In genomic region chr11:101706541-101706940, GRCh38 we compare ENCODE assay signal across 21 cellular contexts.
DNase-seq lines count a peak whose midpoint lies in the region; ATAC-seq and TF ChIP-seq lines count a peak whose summit lies in the region.
"Had no signal": no experiment of that assay in that cellular context is flagged by ENCODE, and none has a peak within 500 bp of the region (broad histone marks: within the 10 kb centered on the region; RNA-seq: fewer than 3 reads in every experiment).

No MANE protein-coding gene starts in this region.

- peaks cover 25% of the 10 kb centered on the region for H3K9me3 Mint-ChIP-seq in endodermal cell

- H3K4me1 Mint-ChIP-seq in endodermal cell: peaks cover 24% of the 10 kb centered on the region
- H3K4me1 Mint-ChIP-seq: activated naive CD8-positive, alpha-beta T cell treated with anti-CD3 and anti-CD28 coated beads for 36 hours; central memory CD8-positive, alpha-beta T cell had no signal

- TF ChIP-seq CTCF in endodermal cell (conservative IDR thresholded peaks at IDR 0.05) (no peak), vagina (IDR thresholded peaks at IDR 0.05) (no peak)

- ATAC-seq in HG03280 (IDR thresholded peaks at IDR 0.05; ENCODE audit: unreplicated experiment) (no peak), GM21367 (IDR thresholded peaks at IDR 0.05; ENCODE audit: unreplicated experiment) (no peak)
- ATAC-seq: HCT116, heart left ventricle had no signal

- H3K4me1 ChIP-seq in endodermal cell (ENCODE audit: control insufficient read depth, insufficient read depth, low read length): peaks cover 3% of the 10 kb centered on the region
- H3K4me1 ChIP-seq in vagina: peaks cover 6% of the 10 kb centered on the region
- H3K4me1 ChIP-seq: heart left ventricle, sigmoid colon, suprapubic skin had no signal

- no peak for TF ChIP-seq POLR2A in vagina (IDR thresholded peaks at IDR 0.05)

- H3K9me3 ChIP-seq in endodermal cell (ENCODE audit: control insufficient read depth, low read length) (no peaks in the 10 kb centered on the region), vagina (no peaks in the 10 kb centered on the region)
- H3K9me3 ChIP-seq: sigmoid colon, suprapubic skin had no signal

- H3K27me3 Mint-ChIP-seq in endodermal cell (ENCODE audit: insufficient read depth): no peaks in the 10 kb centered on the region
- H3K27me3 Mint-ChIP-seq: central memory CD8-positive, alpha-beta T cell had no signal

- no peak overlapping the region for H3K27ac ChIP-seq in endodermal cell (ENCODE audit: low read depth, low read length)
- no peak overlapping the region for H3K27ac ChIP-seq in vagina
- H3K27ac ChIP-seq: heart left ventricle, sigmoid colon, suprapubic skin had no signal

- no peak overlapping the region for H3K27ac Mint-ChIP-seq in endodermal cell
- H3K27ac Mint-ChIP-seq: activated naive CD8-positive, alpha-beta T cell treated with anti-CD3 and anti-CD28 coated beads for 36 hours had no signal

- peaks cover 2% of the 10 kb centered on the region for H3K36me3 Mint-ChIP-seq in endodermal cell (ENCODE audit: low read depth)
- H3K36me3 Mint-ChIP-seq: activated naive CD8-positive, alpha-beta T cell treated with anti-CD3 and anti-CD28 coated beads for 36 hours had no signal

- peak; percentile 53 for DNase-seq in AG20443 (ENCODE audit: low spot score)
- peak; percentile 59 for DNase-seq in M059J (ENCODE audit: low read depth)
- DNase-seq in endodermal cell: no peak
- peak; percentile 61 for DNase-seq in kidney tubule cell (ENCODE audit: low spot score)
- DNase-seq in HUDEP-2 (lab: John Stamatoyannopoulos, UW; ENCODE audit: unreplicated experiment in 76 of 76): no peak
- no peak for DNase-seq in vagina (ENCODE audit: extremely low spot score in 2 of 2)
- DNase-seq: activated CD4-positive, alpha-beta T cell treated with anti-CD3 and anti-CD28 coated beads, Interleukin-2, amount 50 U/mL, for 48 hours; activated naive CD8-positive, alpha-beta T cell treated with anti-CD3 and anti-CD28 coated beads for 36 hours; activated T-cell treated with anti-CD3 and anti-CD28 coated beads, Interleukin-2, amount 50 U/mL, for 48 hours; heart left ventricle; NCI-H2107; NCI-H526 treated with DMSO at 0.1 percent for 48 hours; nucleus accumbens; sigmoid colon; stimulated activated CD4-positive, alpha-beta T cell treated with anti-CD3 and anti-CD28 coated beads, Interleukin-4, amount 100 ng/mL, for 24 hours; stimulated activated CD8-positive, alpha-beta memory T cell treated with anti-CD3 and anti-CD28 coated beads, Interleukin-4, amount 100 ng/mL, for 48 hours had no signal

- intact Hi-C loops in vagina (cut with DNase I): no loop called here

- H3K4me3 Mint-ChIP-seq in endodermal cell: no peak overlapping the region
- H3K4me3 Mint-ChIP-seq: activated naive CD8-positive, alpha-beta T cell treated with anti-CD3 and anti-CD28 coated beads for 36 hours; central memory CD8-positive, alpha-beta T cell had no signal

- H3K27me3 ChIP-seq in endodermal cell (ENCODE audit: control insufficient read depth, insufficient read depth, low read length, poor library complexity, severe bottlenecking): no peaks in the 10 kb centered on the region
- no peaks in the 10 kb centered on the region for H3K27me3 ChIP-seq in vagina
- H3K27me3 ChIP-seq: heart left ventricle, sigmoid colon, suprapubic skin had no signal

- 88% methylated on average over 2 of the region's 2 CpGs; no CpG with 5 or more reads in 1 of the 2 experiments for WGBS in endodermal cell (ENCODE audit: insufficient coverage in 1 of 2, insufficient read length in 1 of 2), 2 experiments

- H3K36me3 ChIP-seq in endodermal cell (ENCODE audit: control insufficient read depth, insufficient read depth, low read length) (no peaks in the 10 kb centered on the region), vagina (no peaks in the 10 kb centered on the region)
- H3K36me3 ChIP-seq: heart left ventricle, sigmoid colon, suprapubic skin had no signal

- H3K4me3 ChIP-seq in endodermal cell (ENCODE audit: low read length) (peak overlapping the region; percentile 23), vagina (no peak overlapping the region)
- H3K4me3 ChIP-seq: heart left ventricle, sigmoid colon, suprapubic skin had no signal

- H3K9ac ChIP-seq in endodermal cell (ENCODE audit: extremely low read depth, low read length, poor library complexity, severe bottlenecking): no peak overlapping the region

Comparison
In these comparisons a context has a peak if more than half of its experiments do, and no peak if none do; other contexts are left out.
1. DNase-seq: peak in AG20443 (single experiment), M059J (single experiment) and kidney tubule cell (single experiment); none in endodermal cell (single experiment), HUDEP-2 (0 of 76) and vagina (0 of 2).